9 cellular contexts compared by ENCODE assay signal in genomic region chrX:102651242-102651967, GRCh38. TPM values are rescaled to one million over a fixed set of nuclear protein-coding genes. Genes with fewer than 3 reads are reported as not detected.
DNase-seq lines count a peak whose midpoint lies in the region; ATAC-seq, FAIRE-seq and TF ChIP-seq lines count a peak whose summit lies in the region.
"Had no signal": no experiment of that assay in that cellular context is flagged by ENCODE, and none has a peak within 500 bp of the region (broad histone marks: within the 10 kb centered on the region; RNA-seq: fewer than 3 reads in every experiment).

Gene GPRASP1, plus strand, starts transcription at chrX:102651483. Its CDS starts 2,431 bp downstream, at chrX:102653914.

- no peaks in the 10 kb centered on the region for H3K9me3 ChIP-seq in kidney (ENCODE audit: control insufficient read depth in 1 of 2, low read length in 2 of 2)

- peak within 1 kb of the TSS; percentile 53 to 57 for H3K27ac ChIP-seq in kidney (ENCODE audit: low read depth in 2 of 2, low read length in 2 of 2)

- ATAC-seq in HG02870 (IDR thresholded peaks at IDR 0.05; ENCODE audit: unreplicated experiment) (peak; percentile 36), GM21515 (IDR thresholded peaks at IDR 0.05; ENCODE audit: unreplicated experiment) (no peak)
- peak; percentile 44 to 46 for ATAC-seq in activated CD4-positive, CD25-positive, alpha-beta regulatory T cell treated with anti-CD3 and anti-CD28 coated beads, Interleukin-2, amount 50 U/mL, for 24 hours

- H3K4me1 ChIP-seq in kidney (ENCODE audit: control insufficient read depth in 1 of 2, insufficient read depth in 1 of 2, low read depth in 1 of 2, low read length in 2 of 2) = no peaks in the 10 kb centered on the region

- intact Hi-C loops in kidney (cut with DNase I) = no loop called here

- H3K4me3 ChIP-seq in kidney (ENCODE audit: low read length in 2 of 2) = peak within 1 kb of the TSS; percentile 71 to 79

- H3K36me3 ChIP-seq in kidney (ENCODE audit: control insufficient read depth in 1 of 2, insufficient read depth in 2 of 2, low read length in 2 of 2) = peaks cover 0 to 3% of the 10 kb centered on the region in 2 donors

- no peak for TF ChIP-seq CTCF in kidney (IDR thresholded peaks at IDR 0.05; ENCODE audit: borderline replicate concordance, extremely low read depth, insufficient read depth)

- FAIRE-seq in kidney (lab: Jason Lieb, UNC) = no peak
- FAIRE-seq: islet of Langerhans had no signal

- H3K9ac ChIP-seq in kidney (ENCODE audit: low read length in 2 of 2) = peak within 1 kb of the TSS in 1 of 2 donors; percentile 80

- DNase-seq in AG08395 (ENCODE audit: low spot score) (peak; percentile 10), cerebellar cortex (ENCODE audit: low spot score) (peak; percentile 39), kidney (peak; percentile 82), 8988T (no peak)
- DNase-seq in stimulated activated CD4-positive, alpha-beta T cell treated with anti-CD3 and anti-CD28 coated beads, Interleukin-15, amount 100 ng/mL, for 1 hour (ENCODE audit: low read depth in 1 of 2, low spot score in 1 of 2) = peak; percentile 33 to 43

RNA-seq across cellular contexts. Expression of gene GPRASP1, which starts in this region (rescaled TPM):
- 8.1 TPM for total RNA-seq in kidney
- polyA plus RNA-seq in kidney (ENCODE audit: insufficient read depth, low read depth, low replicate concordance) = 4.8 TPM
